ENCODE assay signal across 20 cellular contexts in genomic region chr9:111730937-111731567, GRCh38.
DNase-seq lines count a peak whose midpoint lies in the region; ATAC-seq and TF ChIP-seq lines count a peak whose summit lies in the region.
"Had no signal": no experiment of that assay in that cellular context is flagged by ENCODE, and none has a peak within 500 bp of the region (broad histone marks: within the 10 kb centered on the region; RNA-seq: fewer than 3 reads in every experiment).

No MANE protein-coding gene starts in this region.

- no peak overlapping the region for H3K27ac ChIP-seq in lung (ENCODE audit: low read depth in 1 of 2, low read length in 1 of 2)
- H3K27ac ChIP-seq: body of pancreas, C4-2B, sigmoid colon had no signal

- H3K4me3 ChIP-seq in cardiac fibroblast (replicated peaks in 1 of 2; ENCODE audit: low read depth in 2 of 2, low read length in 2 of 2) (no peak overlapping the region), lung (no peak overlapping the region)
- H3K4me3 ChIP-seq: body of pancreas, GM23338, sigmoid colon, stomach had no signal

- DNase-seq in EL: peak; percentile 67
- DNase-seq in LHCN-M2 (ENCODE audit: low read depth): peak; percentile 27
- DNase-seq in cardiac fibroblast (ENCODE audit: low read depth in 2 of 2): peak; percentile 78 to 93
- DNase-seq in lung (ENCODE audit: low spot score): peak; percentile 44
- no peak for DNase-seq in NCI-H2196 treated with DMSO at 0.1 percent for 48 hours (lab: John Stamatoyannopoulos, UW; ENCODE audit: unreplicated experiment)
- no peak for DNase-seq in left colon
- DNase-seq: activated CD4-positive, alpha-beta T cell treated with anti-CD3 and anti-CD28 coated beads, Interleukin-2, amount 50 U/mL, for 1 hour; body of pancreas; effector CD8-positive, alpha-beta T cell; head of caudate nucleus; NCI-H1048; sigmoid colon; stomach; T1000 had no signal

- no peak for TF ChIP-seq CTCF in cardiac fibroblast (IDR thresholded peaks at IDR 0.05; ENCODE audit: low read depth, low read length)
- no peak for TF ChIP-seq CTCF in lung (IDR thresholded peaks at IDR 0.05; ENCODE audit: control extremely low read depth, extremely low read depth)

- 60 to 86% methylated on average over 3 of the region's 3 CpGs for WGBS in lung, 2 donors

- ATAC-seq in lung (ENCODE audit: insufficient read depth, low FRiP score): peak; percentile 59
- ATAC-seq in GM21825 (IDR thresholded peaks at IDR 0.05; ENCODE audit: unreplicated experiment): no peak
- ATAC-seq in left colon: no peak
- no peak for ATAC-seq in HG03135 (IDR thresholded peaks at IDR 0.05; ENCODE audit: unreplicated experiment)
- ATAC-seq: activated T-helper 17 cell treated with anti-CD3 and anti-CD28 coated beads, Interleukin-2, amount 50 U/mL, for 72 hours; body of pancreas; GM23338; left lobe of liver had no signal

- H3K9me3 ChIP-seq in lung (ENCODE audit: control insufficient read depth in 2 of 2, insufficient read depth in 1 of 2, low read length in 1 of 2): peaks cover 0 to 12% of the 10 kb centered on the region in 2 donors

- intact Hi-C loops in left colon (cut with DNase I, micrococcal nuclease): no loop called here

- no peaks in the 10 kb centered on the region for H3K4me1 ChIP-seq in lung (ENCODE audit: control insufficient read depth in 2 of 2, insufficient read depth in 2 of 2, low read length in 2 of 2)
- H3K4me1 ChIP-seq: body of pancreas had no signal

- no peaks in the 10 kb centered on the region for H3K27me3 ChIP-seq in lung (ENCODE audit: control insufficient read depth, insufficient read depth)
- H3K27me3 ChIP-seq: body of pancreas, sigmoid colon, stomach had no signal

- H3K36me3 ChIP-seq in lung (ENCODE audit: control insufficient read depth in 2 of 2, insufficient read depth in 2 of 2, low read length in 2 of 2): peaks cover 0 to 3% of the 10 kb centered on the region in 2 donors
- H3K36me3 ChIP-seq: sigmoid colon had no signal

Comparison
In these comparisons a context has a peak if more than half of its experiments do, and no peak if none do; other contexts are left out.
1. DNase-seq: peak in EL (single experiment), LHCN-M2 (single experiment), cardiac fibroblast (2 of 2) and lung (single experiment); none in NCI-H2196 treated with DMSO at 0.1 percent for 48 hours (single experiment) and left colon (0 of 2).